Comparison of ENCODE assay signal across 1 cellular context in genomic region chr19:47047272-47047930, GRCh38.
A peak's percentile ranks its signal among the peaks of the same experiment; 100 is the strongest.
TF ChIP-seq lines count a peak whose summit lies in the region.

No MANE protein-coding gene starts in this region.

TF ChIP-seq in HepG2, 621 proteins besides CTCF, POLR2A, EP300 and RAD21 (continued from another document and continues in another):
- TF ChIP-seq ZBTB39 (CRISPR knock-in tag; IDR thresholded peaks at IDR 0.05): 0 out of 2 replicates have a peak, but pooled peaks have one; percentile 57
- peak; percentile 37; the same call in 1 of the 2 replicates for TF ChIP-seq ZNF580 (CRISPR knock-in tag; IDR thresholded peaks at IDR 0.05; ENCODE audit: borderline replicate concordance, low read depth)
- TF ChIP-seq ZIK1 (CRISPR knock-in tag; IDR thresholded peaks at IDR 0.05; ENCODE audit: borderline replicate concordance, low read depth): 0 out of 2 replicates have a peak, but pooled peaks have one; percentile 1
- peak; percentile 87 for TF ChIP-seq ZNF121 (CRISPR knock-in tag; IDR thresholded peaks at IDR 0.05)
- no peak for TF ChIP-seq THAP8 (CRISPR knock-in tag; IDR thresholded peaks at IDR 0.05; ENCODE audit: borderline replicate concordance)
- TF ChIP-seq CBX2 (IDR thresholded peaks at IDR 0.05; ENCODE audit: low read depth, low read length): no peak
- TF ChIP-seq CBX2 (CRISPR knock-in tag; IDR thresholded peaks at IDR 0.05; ENCODE audit: low read depth): no peak
- TF ChIP-seq ZNF766 (CRISPR knock-in tag; IDR thresholded peaks at IDR 0.05; ENCODE audit: borderline replicate concordance): no peak
- TF ChIP-seq MAX (IDR thresholded peaks at IDR 0.05): no peak
- no peak for TF ChIP-seq ZNF768 (CRISPR knock-in tag; IDR thresholded peaks at IDR 0.05)
- no peak for TF ChIP-seq HOXD1 (CRISPR knock-in tag; IDR thresholded peaks at IDR 0.05)
- TF ChIP-seq SOX6 (IDR thresholded peaks at IDR 0.05): no peak
- TF ChIP-seq SOX6 (CRISPR knock-in tag; IDR thresholded peaks at IDR 0.05): peak; percentile 51
- no peak for TF ChIP-seq SIX1 (CRISPR knock-in tag; IDR thresholded peaks at IDR 0.05; ENCODE audit: borderline replicate concordance)
- no peak for TF ChIP-seq TCF12 (IDR thresholded peaks at IDR 0.05)
- no peak for TF ChIP-seq TCF12 (CRISPR knock-in tag; IDR thresholded peaks at IDR 0.05)
- TF ChIP-seq ZMAT5 (CRISPR knock-in tag; IDR thresholded peaks at IDR 0.05; ENCODE audit: borderline replicate concordance, low read depth): no peak
- TF ChIP-seq ZBTB40 (IDR thresholded peaks at IDR 0.05): no peak
- no peak for TF ChIP-seq ZBTB40 (CRISPR knock-in tag; IDR thresholded peaks at IDR 0.05)
- TF ChIP-seq MAFG (CRISPR knock-in tag; IDR thresholded peaks at IDR 0.05): no peak
- no peak for TF ChIP-seq SYNCRIP (IDR thresholded peaks at IDR 0.05; ENCODE audit: insufficient read depth, low read depth, low read length)
- 0 out of 2 replicates have a peak, but pooled peaks have one; percentile 37 for TF ChIP-seq MEIS2 (CRISPR knock-in tag; IDR thresholded peaks at IDR 0.05)
- no peak for TF ChIP-seq ZNF839 (CRISPR knock-in tag; IDR thresholded peaks at IDR 0.05; ENCODE audit: borderline replicate concordance)
- no peak for TF ChIP-seq ZNF281 (CRISPR knock-in tag; IDR thresholded peaks at IDR 0.05; ENCODE audit: borderline replicate concordance)
- no peak for TF ChIP-seq ZBED4 (CRISPR knock-in tag; IDR thresholded peaks at IDR 0.05; ENCODE audit: borderline replicate concordance)
- no peak for TF ChIP-seq ZNF883 (CRISPR knock-in tag; IDR thresholded peaks at IDR 0.05; ENCODE audit: not compliant biosample characterization)
- TF ChIP-seq ZNF691 (CRISPR knock-in tag; IDR thresholded peaks at IDR 0.05; ENCODE audit: borderline replicate concordance, low read depth): no peak; the same call in 1 of the 2 replicates
- no peak for TF ChIP-seq MLLT10 (CRISPR knock-in tag; IDR thresholded peaks at IDR 0.05)
- no peak for TF ChIP-seq KDM1A (CRISPR knock-in tag; IDR thresholded peaks at IDR 0.05)
- no peak for TF ChIP-seq ZNF660 (CRISPR knock-in tag; IDR thresholded peaks at IDR 0.05; ENCODE audit: borderline replicate concordance, low read depth)
- no peak for TF ChIP-seq ZNF780A (CRISPR knock-in tag; IDR thresholded peaks at IDR 0.05)
- TF ChIP-seq ZNF709 (CRISPR knock-in tag; IDR thresholded peaks at IDR 0.05): no peak
- TF ChIP-seq ZNF674 (CRISPR knock-in tag; IDR thresholded peaks at IDR 0.05; ENCODE audit: low read depth): no peak
- TF ChIP-seq CREB1 (IDR thresholded peaks at IDR 0.05): peak; percentile 55; the same call in 1 of the 2 replicates
- no peak for TF ChIP-seq CREB1 (CRISPR knock-in tag; IDR thresholded peaks at IDR 0.05)
- no peak for TF ChIP-seq RFXANK (CRISPR knock-in tag; IDR thresholded peaks at IDR 0.05)
- TF ChIP-seq RXRB (CRISPR knock-in tag; IDR thresholded peaks at IDR 0.05; ENCODE audit: borderline replicate concordance): no peak
- TF ChIP-seq PITX1 (CRISPR knock-in tag; IDR thresholded peaks at IDR 0.05): no peak
- no peak for TF ChIP-seq PAF1 (CRISPR knock-in tag; IDR thresholded peaks at IDR 0.05)
- no peak for TF ChIP-seq TCF7 (IDR thresholded peaks at IDR 0.05; ENCODE audit: low read depth)
- TF ChIP-seq HNF4G (IDR thresholded peaks at IDR 0.05; ENCODE audit: borderline replicate concordance, low read depth, low read length): no peak
- TF ChIP-seq HNF4G (CRISPR knock-in tag; IDR thresholded peaks at IDR 0.05; ENCODE audit: borderline replicate concordance, low read depth): no peak
- no peak for TF ChIP-seq ZNF264 (CRISPR knock-in tag; IDR thresholded peaks at IDR 0.05)
- no peak for TF ChIP-seq MED8 (CRISPR knock-in tag; IDR thresholded peaks at IDR 0.05; ENCODE audit: insufficient replicate concordance)
- 0 out of 2 replicates have a peak, but pooled peaks have one; percentile 8 for TF ChIP-seq ZMYM3 (CRISPR knock-in tag; IDR thresholded peaks at IDR 0.05)
- no peak for TF ChIP-seq ZNF251 (CRISPR knock-in tag; IDR thresholded peaks at IDR 0.05)
- TF ChIP-seq ZNF431 (CRISPR knock-in tag; IDR thresholded peaks at IDR 0.05; ENCODE audit: borderline replicate concordance, low read depth): no peak
- TF ChIP-seq BCL6 (CRISPR knock-in tag; IDR thresholded peaks at IDR 0.05): no peak
- TF ChIP-seq ARNT (IDR thresholded peaks at IDR 0.05): no peak
